ENCODE assay signal across 8 cellular contexts in genomic region chr2:529425-529824, GRCh38.
A peak's percentile ranks its signal among the peaks of the same experiment; 100 is the strongest.
DNase-seq lines count a peak whose midpoint lies in the region; FAIRE-seq and TF ChIP-seq lines count a peak whose summit lies in the region.

No MANE protein-coding gene starts in this region.

- no peaks in the 10 kb centered on the region for H3K36me3 ChIP-seq in Loucy (ENCODE audit: insufficient read depth, low read length)
- H3K36me3 ChIP-seq in keratinocyte (ENCODE audit: control insufficient read depth in 2 of 2, extremely low read depth in 1 of 2, insufficient read depth in 2 of 2, low read length in 2 of 2) = no peaks in the 10 kb centered on the region

- DNase-seq in COR-L47 (lab: John Stamatoyannopoulos, UW) = peak; percentile 61
- peak; percentile 14 to 59 for DNase-seq in SW 1271 (lab: John Stamatoyannopoulos, UW)
- no peak for DNase-seq in keratinocyte (ENCODE audit: low read depth, low spot score)
- DNase-seq in stimulated activated CD4-positive, alpha-beta T cell treated with anti-CD3 and anti-CD28 coated beads, Interleukin-4, amount 100 ng/mL, for 4 hours = no peak
- DNase-seq in activated CD4-positive, alpha-beta T cell treated with anti-CD3 and anti-CD28 coated beads for 4 hours = no peak
- DNase-seq in GM19238 (ENCODE audit: insufficient read length, low spot score) = no peak
- DNase-seq in GDM1 (lab: John Stamatoyannopoulos, UW) = no peak

- H3K79me2 ChIP-seq in Loucy (ENCODE audit: insufficient read depth, low read length) = no peaks in the 10 kb centered on the region
- no peaks in the 10 kb centered on the region for H3K79me2 ChIP-seq in keratinocyte (ENCODE audit: control insufficient read depth, insufficient read depth, low read length)

- H3K4me2 ChIP-seq in Loucy (ENCODE audit: low read depth, low read length, poor library complexity, severe bottlenecking) (peak overlapping the region; percentile 61), keratinocyte (ENCODE audit: control insufficient read depth, extremely low read depth, insufficient read depth, low read depth, low read length) (no peak overlapping the region)

- H3K9me2 ChIP-seq in Loucy (replicated peaks; ENCODE audit: low read depth, low read length) = no peaks in the 10 kb centered on the region

- no peaks in the 10 kb centered on the region for H3K9me3 ChIP-seq in Loucy (ENCODE audit: insufficient read depth, low read depth, low read length)
- peaks cover 4% of the 10 kb centered on the region for H3K9me3 ChIP-seq in keratinocyte (ENCODE audit: control insufficient read depth, low read depth, low read length)

- H3K4me1 ChIP-seq in Loucy (ENCODE audit: insufficient read depth, low read length, poor library complexity, severe bottlenecking) (peaks cover 4% of the 10 kb centered on the region), keratinocyte (ENCODE audit: control insufficient read depth, extremely low read depth, insufficient read depth, low read length) (no peaks in the 10 kb centered on the region)

- H2AFZ ChIP-seq in Loucy (ENCODE audit: low read length) = peak overlapping the region; percentile 89
- no peak overlapping the region for H2AFZ ChIP-seq in keratinocyte (ENCODE audit: control insufficient read depth, low read length)

- H3K9me1 ChIP-seq in keratinocyte (ENCODE audit: control insufficient read depth, extremely low read depth, insufficient read depth, low read length) = no peaks in the 10 kb centered on the region

- H3K4me3 ChIP-seq in Loucy (ENCODE audit: low read length, poor library complexity, severe bottlenecking) (peak overlapping the region; percentile 33), keratinocyte (ENCODE audit: control insufficient read depth in 2 of 3, extremely low read depth in 1 of 3, insufficient read depth in 2 of 3, low read depth in 1 of 3, low read length in 3 of 3) (no peak overlapping the region)

- no peak overlapping the region for H3K27ac ChIP-seq in keratinocyte (ENCODE audit: control insufficient read depth, insufficient read depth, low read length)

- H3K9ac ChIP-seq in Loucy (ENCODE audit: low read depth, low read length, poor library complexity, severe bottlenecking) (no peak overlapping the region), keratinocyte (ENCODE audit: control insufficient read depth, extremely low read depth, insufficient read depth, low read length) (no peak overlapping the region)

- dilution Hi-C loops in keratinocyte (cut with MboI; ENCODE audit: extremely low pct_ligation_motif_present, low sequenced_read_pairs) = no loop called here

- TF ChIP-seq CTCF in Loucy (conservative IDR thresholded peaks at IDR 0.05; ENCODE audit: low read length) (peak; percentile 67), keratinocyte (optimal IDR thresholded peaks at IDR 0.05 in 1 of 3, IDR thresholded peaks at IDR 0.05 in 1 of 3, conservative IDR thresholded peaks at IDR 0.05 in 1 of 3; ENCODE audit: extremely low read depth in 1 of 3, insufficient read depth in 2 of 3, low read length in 3 of 3) (peak; percentile 14 to 42 (median 23))

- H4K20me1 ChIP-seq in Loucy (ENCODE audit: insufficient read depth, low read length, poor library complexity, severe bottlenecking) = no peaks in the 10 kb centered on the region
- no peaks in the 10 kb centered on the region for H4K20me1 ChIP-seq in keratinocyte (ENCODE audit: control insufficient read depth, extremely low read depth, insufficient read depth, low read length)

- no peak for FAIRE-seq in keratinocyte (lab: Jason Lieb, UNC)

- no peaks in the 10 kb centered on the region for H3K27me3 ChIP-seq in Loucy (ENCODE audit: insufficient read depth, low read length, poor library complexity, severe bottlenecking)
- no peaks in the 10 kb centered on the region for H3K27me3 ChIP-seq in keratinocyte (ENCODE audit: control insufficient read depth, extremely low read depth, insufficient read depth, low read length)

- no peaks in the 10 kb centered on the region for H3F3A ChIP-seq in Loucy (ENCODE audit: low read depth)

Comparison
In these comparisons a context has a peak if more than half of its experiments do, and no peak if none do; other contexts are left out.
1. DNase-seq: peak in COR-L47 (single experiment) and SW 1271 (2 of 2); none in keratinocyte (single experiment), stimulated activated CD4-positive, alpha-beta T cell treated with anti-CD3 and anti-CD28 coated beads, Interleukin-4, amount 100 ng/mL, for 4 hours (0 of 2), activated CD4-positive, alpha-beta T cell treated with anti-CD3 and anti-CD28 coated beads for 4 hours (0 of 2), GM19238 (single experiment) and GDM1 (single experiment).